1 cellular context compared by ENCODE assay signal in the genomic region with DNA sequence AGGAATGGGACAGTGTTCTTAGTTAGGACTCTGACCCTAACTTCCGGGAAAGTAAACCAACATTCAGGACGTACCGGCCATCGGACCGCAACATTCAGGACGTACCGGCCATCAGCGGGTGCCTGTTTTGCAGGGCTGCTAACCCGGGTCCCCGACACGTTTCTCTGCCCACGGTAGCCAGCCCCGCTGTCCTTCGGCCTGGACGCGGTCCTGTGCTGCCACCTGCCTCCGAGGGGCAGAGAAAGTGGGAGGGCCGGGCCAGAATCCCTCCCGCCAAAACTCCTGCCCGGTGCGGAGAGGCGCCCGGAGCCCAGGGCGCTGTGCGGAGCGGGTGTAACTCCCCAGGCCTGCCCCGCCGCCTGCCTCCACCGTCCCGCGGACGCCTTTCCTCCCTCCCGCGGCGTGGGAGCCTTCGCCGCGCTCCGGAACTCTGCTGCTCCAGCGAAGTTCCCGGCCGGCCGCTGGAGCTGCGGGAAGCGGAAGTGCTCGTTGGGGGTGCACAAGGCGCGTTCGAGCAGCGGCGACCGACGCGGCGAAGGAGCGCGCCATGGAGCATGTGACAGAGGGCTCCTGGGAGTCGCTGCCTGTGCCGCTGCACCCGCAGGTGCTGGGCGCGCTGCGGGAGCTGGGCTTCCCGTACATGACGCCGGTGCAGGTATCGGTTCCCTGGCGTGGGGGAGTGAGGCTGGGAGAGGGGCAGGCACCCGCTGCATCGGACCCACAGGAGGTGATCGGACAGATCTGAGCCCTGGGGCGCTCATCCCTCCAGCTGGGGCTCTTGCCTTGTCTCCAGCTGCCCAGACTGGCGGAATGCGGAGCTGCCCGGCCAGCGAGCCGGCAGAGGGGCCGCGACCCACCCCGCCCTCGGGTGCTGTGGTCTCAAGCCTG.
TF ChIP-seq lines count a peak whose summit lies in the region.

A gene with protein sequence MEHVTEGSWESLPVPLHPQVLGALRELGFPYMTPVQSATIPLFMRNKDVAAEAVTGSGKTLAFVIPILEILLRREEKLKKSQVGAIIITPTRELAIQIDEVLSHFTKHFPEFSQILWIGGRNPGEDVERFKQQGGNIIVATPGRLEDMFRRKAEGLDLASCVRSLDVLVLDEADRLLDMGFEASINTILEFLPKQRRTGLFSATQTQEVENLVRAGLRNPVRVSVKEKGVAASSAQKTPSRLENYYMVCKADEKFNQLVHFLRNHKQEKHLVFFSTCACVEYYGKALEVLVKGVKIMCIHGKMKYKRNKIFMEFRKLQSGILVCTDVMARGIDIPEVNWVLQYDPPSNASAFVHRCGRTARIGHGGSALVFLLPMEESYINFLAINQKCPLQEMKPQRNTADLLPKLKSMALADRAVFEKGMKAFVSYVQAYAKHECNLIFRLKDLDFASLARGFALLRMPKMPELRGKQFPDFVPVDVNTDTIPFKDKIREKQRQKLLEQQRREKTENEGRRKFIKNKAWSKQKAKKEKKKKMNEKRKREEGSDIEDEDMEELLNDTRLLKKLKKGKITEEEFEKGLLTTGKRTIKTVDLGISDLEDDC (plus strand): TSS at position 498 of the 888 bp plus-strand sequence. CDS start 50 bp downstream, at position 548.

TF ChIP-seq in HEK293, 187 proteins besides CTCF, POLR2A, EP300 and RAD21 (continued from another document and continues in another):
- 0 out of 2 replicates have a peak, but pooled peaks have one; percentile 22 for TF ChIP-seq ZNF16 (tag by site-specific recombination; IDR thresholded peaks at IDR 0.05; ENCODE audit: low read depth)
- TF ChIP-seq, protein P1, sequence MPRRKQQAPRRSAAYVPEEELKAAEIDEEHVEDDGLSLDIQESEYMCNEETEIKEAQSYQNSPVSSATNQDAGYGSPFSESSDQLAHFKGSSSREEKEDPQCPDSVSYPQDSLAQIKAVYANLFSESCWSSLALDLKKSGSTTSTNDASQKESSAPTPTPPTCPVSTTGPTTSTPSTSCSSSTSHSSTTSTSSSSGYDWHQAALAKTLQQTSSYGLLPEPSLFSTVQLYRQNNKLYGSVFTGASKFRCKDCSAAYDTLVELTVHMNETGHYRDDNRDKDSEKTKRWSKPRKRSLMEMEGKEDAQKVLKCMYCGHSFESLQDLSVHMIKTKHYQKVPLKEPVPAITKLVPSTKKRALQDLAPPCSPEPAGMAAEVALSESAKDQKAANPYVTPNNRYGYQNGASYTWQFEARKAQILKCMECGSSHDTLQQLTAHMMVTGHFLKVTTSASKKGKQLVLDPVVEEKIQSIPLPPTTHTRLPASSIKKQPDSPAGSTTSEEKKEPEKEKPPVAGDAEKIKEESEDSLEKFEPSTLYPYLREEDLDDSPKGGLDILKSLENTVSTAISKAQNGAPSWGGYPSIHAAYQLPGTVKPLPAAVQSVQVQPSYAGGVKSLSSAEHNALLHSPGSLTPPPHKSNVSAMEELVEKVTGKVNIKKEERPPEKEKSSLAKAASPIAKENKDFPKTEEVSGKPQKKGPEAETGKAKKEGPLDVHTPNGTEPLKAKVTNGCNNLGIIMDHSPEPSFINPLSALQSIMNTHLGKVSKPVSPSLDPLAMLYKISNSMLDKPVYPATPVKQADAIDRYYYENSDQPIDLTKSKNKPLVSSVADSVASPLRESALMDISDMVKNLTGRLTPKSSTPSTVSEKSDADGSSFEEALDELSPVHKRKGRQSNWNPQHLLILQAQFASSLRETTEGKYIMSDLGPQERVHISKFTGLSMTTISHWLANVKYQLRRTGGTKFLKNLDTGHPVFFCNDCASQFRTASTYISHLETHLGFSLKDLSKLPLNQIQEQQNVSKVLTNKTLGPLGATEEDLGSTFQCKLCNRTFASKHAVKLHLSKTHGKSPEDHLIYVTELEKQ (tag by site-specific recombination; IDR thresholded peaks at IDR 0.05; ENCODE audit: borderline replicate concordance): peak; percentile 61
- TF ChIP-seq KLF10 (tag by site-specific recombination; IDR thresholded peaks at IDR 0.05): peak; percentile 84
- TF ChIP-seq ZNF626 (tag by site-specific recombination; IDR thresholded peaks at IDR 0.05): no peak
- TF ChIP-seq ZNF394 (tag by site-specific recombination; IDR thresholded peaks at IDR 0.05; ENCODE audit: borderline replicate concordance): peak; percentile 88
- no peak for TF ChIP-seq ZNF510 (tag by site-specific recombination; IDR thresholded peaks at IDR 0.05; ENCODE audit: insufficient replicate concordance)
- no peak for TF ChIP-seq ZNF132 (tag by site-specific recombination; IDR thresholded peaks at IDR 0.05; ENCODE audit: borderline replicate concordance)
- TF ChIP-seq, protein P2, sequence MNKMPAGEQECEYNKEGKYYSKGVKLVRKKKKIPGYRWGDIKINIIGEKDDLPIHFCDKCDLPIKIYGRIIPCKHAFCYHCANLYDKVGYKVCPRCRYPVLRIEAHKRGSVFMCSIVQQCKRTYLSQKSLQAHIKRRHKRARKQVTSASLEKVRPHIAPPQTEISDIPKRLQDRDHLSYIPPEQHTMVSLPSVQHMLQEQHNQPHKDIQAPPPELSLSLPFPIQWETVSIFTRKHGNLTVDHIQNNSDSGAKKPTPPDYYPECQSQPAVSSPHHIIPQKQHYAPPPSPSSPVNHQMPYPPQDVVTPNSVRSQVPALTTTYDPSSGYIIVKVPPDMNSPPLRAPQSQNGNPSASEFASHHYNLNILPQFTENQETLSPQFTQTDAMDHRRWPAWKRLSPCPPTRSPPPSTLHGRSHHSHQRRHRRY (tag by site-specific recombination; IDR thresholded peaks at IDR 0.05): peak; percentile 43; the same call in 1 of the 2 replicates
- TF ChIP-seq ZNF830 (tag by site-specific recombination; IDR thresholded peaks at IDR 0.05; ENCODE audit: low read depth): no peak
- no peak for TF ChIP-seq ZNF211 (tag by site-specific recombination; IDR thresholded peaks at IDR 0.05; ENCODE audit: low read depth)
- TF ChIP-seq, protein P3, sequence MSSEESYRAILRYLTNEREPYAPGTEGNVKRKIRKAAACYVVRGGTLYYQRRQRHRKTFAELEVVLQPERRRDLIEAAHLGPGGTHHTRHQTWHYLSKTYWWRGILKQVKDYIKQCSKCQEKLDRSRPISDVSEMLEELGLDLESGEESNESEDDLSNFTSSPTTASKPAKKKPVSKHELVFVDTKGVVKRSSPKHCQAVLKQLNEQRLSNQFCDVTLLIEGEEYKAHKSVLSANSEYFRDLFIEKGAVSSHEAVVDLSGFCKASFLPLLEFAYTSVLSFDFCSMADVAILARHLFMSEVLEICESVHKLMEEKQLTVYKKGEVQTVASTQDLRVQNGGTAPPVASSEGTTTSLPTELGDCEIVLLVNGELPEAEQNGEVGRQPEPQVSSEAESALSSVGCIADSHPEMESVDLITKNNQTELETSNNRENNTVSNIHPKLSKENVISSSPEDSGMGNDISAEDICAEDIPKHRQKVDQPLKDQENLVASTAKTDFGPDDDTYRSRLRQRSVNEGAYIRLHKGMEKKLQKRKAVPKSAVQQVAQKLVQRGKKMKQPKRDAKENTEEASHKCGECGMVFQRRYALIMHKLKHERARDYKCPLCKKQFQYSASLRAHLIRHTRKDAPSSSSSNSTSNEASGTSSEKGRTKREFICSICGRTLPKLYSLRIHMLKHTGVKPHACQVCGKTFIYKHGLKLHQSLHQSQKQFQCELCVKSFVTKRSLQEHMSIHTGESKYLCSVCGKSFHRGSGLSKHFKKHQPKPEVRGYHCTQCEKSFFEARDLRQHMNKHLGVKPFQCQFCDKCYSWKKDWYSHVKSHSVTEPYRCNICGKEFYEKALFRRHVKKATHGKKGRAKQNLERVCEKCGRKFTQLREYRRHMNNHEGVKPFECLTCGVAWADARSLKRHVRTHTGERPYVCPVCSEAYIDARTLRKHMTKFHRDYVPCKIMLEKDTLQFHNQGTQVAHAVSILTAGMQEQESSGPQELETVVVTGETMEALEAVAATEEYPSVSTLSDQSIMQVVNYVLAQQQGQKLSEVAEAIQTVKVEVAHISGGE (tag by site-specific recombination; conservative IDR thresholded peaks at IDR 0.05; ENCODE audit: low read depth): peak; percentile 100
- no peak for TF ChIP-seq TRIM28 (IDR thresholded peaks at IDR 0.05; ENCODE audit: borderline replicate concordance, low read length)
- TF ChIP-seq YY2 (tag by site-specific recombination; IDR thresholded peaks at IDR 0.05): peak; percentile 94
- peak; percentile 66 for TF ChIP-seq IKZF3 (tag by site-specific recombination; IDR thresholded peaks at IDR 0.05)
- TF ChIP-seq ZBTB1 (tag by site-specific recombination; IDR thresholded peaks at IDR 0.05): 0 out of 2 replicates have a peak, but pooled peaks have one; percentile 65
- peak; percentile 89 for TF ChIP-seq ZNF843 (tag by site-specific recombination; IDR thresholded peaks at IDR 0.05)
- TF ChIP-seq ZFP69B (tag by site-specific recombination; IDR thresholded peaks at IDR 0.05): peak; percentile 83
- TF ChIP-seq, protein P4, sequence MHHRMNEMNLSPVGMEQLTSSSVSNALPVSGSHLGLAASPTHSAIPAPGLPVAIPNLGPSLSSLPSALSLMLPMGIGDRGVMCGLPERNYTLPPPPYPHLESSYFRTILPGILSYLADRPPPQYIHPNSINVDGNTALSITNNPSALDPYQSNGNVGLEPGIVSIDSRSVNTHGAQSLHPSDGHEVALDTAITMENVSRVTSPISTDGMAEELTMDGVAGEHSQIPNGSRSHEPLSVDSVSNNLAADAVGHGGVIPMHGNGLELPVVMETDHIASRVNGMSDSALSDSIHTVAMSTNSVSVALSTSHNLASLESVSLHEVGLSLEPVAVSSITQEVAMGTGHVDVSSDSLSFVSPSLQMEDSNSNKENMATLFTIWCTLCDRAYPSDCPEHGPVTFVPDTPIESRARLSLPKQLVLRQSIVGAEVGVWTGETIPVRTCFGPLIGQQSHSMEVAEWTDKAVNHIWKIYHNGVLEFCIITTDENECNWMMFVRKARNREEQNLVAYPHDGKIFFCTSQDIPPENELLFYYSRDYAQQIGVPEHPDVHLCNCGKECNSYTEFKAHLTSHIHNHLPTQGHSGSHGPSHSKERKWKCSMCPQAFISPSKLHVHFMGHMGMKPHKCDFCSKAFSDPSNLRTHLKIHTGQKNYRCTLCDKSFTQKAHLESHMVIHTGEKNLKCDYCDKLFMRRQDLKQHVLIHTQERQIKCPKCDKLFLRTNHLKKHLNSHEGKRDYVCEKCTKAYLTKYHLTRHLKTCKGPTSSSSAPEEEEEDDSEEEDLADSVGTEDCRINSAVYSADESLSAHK (tag by site-specific recombination; IDR thresholded peaks at IDR 0.05): peak; percentile 75
- TF ChIP-seq ZNF555 (tag by site-specific recombination; conservative IDR thresholded peaks at IDR 0.05): no peak
- TF ChIP-seq, protein P5, sequence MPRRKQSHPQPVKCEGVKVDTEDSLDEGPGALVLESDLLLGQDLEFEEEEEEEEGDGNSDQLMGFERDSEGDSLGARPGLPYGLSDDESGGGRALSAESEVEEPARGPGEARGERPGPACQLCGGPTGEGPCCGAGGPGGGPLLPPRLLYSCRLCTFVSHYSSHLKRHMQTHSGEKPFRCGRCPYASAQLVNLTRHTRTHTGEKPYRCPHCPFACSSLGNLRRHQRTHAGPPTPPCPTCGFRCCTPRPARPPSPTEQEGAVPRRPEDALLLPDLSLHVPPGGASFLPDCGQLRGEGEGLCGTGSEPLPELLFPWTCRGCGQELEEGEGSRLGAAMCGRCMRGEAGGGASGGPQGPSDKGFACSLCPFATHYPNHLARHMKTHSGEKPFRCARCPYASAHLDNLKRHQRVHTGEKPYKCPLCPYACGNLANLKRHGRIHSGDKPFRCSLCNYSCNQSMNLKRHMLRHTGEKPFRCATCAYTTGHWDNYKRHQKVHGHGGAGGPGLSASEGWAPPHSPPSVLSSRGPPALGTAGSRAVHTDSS (tag by site-specific recombination; IDR thresholded peaks at IDR 0.05): no peak
- TF ChIP-seq HOXD13 (CRISPR knock-in tag; IDR thresholded peaks at IDR 0.05; ENCODE audit: borderline replicate concordance): no peak
- no peak for TF ChIP-seq ZFP3 (tag by site-specific recombination; IDR thresholded peaks at IDR 0.05; ENCODE audit: low read depth)
- no peak for TF ChIP-seq MEIS1 (CRISPR knock-in tag; IDR thresholded peaks at IDR 0.05; ENCODE audit: borderline replicate concordance)
- TF ChIP-seq MYNN (tag by site-specific recombination; IDR thresholded peaks at IDR 0.05; ENCODE audit: borderline replicate concordance): no peak; the same call in 1 of the 2 replicates
- TF ChIP-seq, protein P6, sequence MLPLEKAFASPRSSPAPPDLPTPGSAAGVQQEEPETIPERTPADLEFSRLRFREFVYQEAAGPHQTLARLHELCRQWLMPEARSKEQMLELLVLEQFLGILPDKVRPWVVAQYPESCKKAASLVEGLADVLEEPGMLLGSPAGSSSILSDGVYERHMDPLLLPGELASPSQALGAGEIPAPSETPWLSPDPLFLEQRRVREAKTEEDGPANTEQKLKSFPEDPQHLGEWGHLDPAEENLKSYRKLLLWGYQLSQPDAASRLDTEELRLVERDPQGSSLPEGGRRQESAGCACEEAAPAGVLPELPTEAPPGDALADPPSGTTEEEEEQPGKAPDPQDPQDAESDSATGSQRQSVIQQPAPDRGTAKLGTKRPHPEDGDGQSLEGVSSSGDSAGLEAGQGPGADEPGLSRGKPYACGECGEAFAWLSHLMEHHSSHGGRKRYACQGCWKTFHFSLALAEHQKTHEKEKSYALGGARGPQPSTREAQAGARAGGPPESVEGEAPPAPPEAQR (tag by site-specific recombination; IDR thresholded peaks at IDR 0.05): peak; percentile 96
- TF ChIP-seq ZNF624 (tag by site-specific recombination; IDR thresholded peaks at IDR 0.05): 0 out of 2 replicates have a peak, but pooled peaks have one; percentile 38
- TF ChIP-seq ZNF561 (tag by site-specific recombination; IDR thresholded peaks at IDR 0.05; ENCODE audit: borderline replicate concordance): peak; percentile 98
- TF ChIP-seq ZFP41 (tag by site-specific recombination; IDR thresholded peaks at IDR 0.05; ENCODE audit: borderline replicate concordance): peak; percentile 71; the same call in 1 of the 2 replicates
- TF ChIP-seq WT1 (tag by site-specific recombination; IDR thresholded peaks at IDR 0.05): peak; percentile 85
- peak; percentile 61 for TF ChIP-seq KLF1 (tag by site-specific recombination; IDR thresholded peaks at IDR 0.05)
- TF ChIP-seq ZNF23 (tag by site-specific recombination; IDR thresholded peaks at IDR 0.05; ENCODE audit: borderline replicate concordance): peak; percentile 73; the same call in 1 of the 2 replicates
- TF ChIP-seq ZBTB7A (tag by site-specific recombination; IDR thresholded peaks at IDR 0.05; ENCODE audit: low read depth): peak; percentile 87
- no peak for TF ChIP-seq ZNF214 (tag by site-specific recombination; IDR thresholded peaks at IDR 0.05; ENCODE audit: borderline replicate concordance)
- TF ChIP-seq ZNF488 (tag by site-specific recombination; IDR thresholded peaks at IDR 0.05): 0 out of 2 replicates have a peak, but pooled peaks have one; percentile 65
- no peak for TF ChIP-seq ELK4 (IDR thresholded peaks at IDR 0.05; ENCODE audit: borderline replicate concordance, low read depth, low read length)
- peak; percentile 36; the same call in 1 of the 2 replicates for TF ChIP-seq MZF1 (tag by site-specific recombination; IDR thresholded peaks at IDR 0.05; ENCODE audit: borderline replicate concordance)
